In genomic region chr17:36149296-36149820, GRCh38 we compare ENCODE assay signal across 1 cellular context.
TF ChIP-seq lines count a peak whose summit lies in the region.

No MANE protein-coding gene starts in this region.

TF ChIP-seq in SK-N-SH treated with all-trans-retinoic acid at 6 μM for 48 hours, 23 proteins besides CTCF, POLR2A, EP300 and RAD21 (continued from another document):
- TF ChIP-seq, protein P1, sequence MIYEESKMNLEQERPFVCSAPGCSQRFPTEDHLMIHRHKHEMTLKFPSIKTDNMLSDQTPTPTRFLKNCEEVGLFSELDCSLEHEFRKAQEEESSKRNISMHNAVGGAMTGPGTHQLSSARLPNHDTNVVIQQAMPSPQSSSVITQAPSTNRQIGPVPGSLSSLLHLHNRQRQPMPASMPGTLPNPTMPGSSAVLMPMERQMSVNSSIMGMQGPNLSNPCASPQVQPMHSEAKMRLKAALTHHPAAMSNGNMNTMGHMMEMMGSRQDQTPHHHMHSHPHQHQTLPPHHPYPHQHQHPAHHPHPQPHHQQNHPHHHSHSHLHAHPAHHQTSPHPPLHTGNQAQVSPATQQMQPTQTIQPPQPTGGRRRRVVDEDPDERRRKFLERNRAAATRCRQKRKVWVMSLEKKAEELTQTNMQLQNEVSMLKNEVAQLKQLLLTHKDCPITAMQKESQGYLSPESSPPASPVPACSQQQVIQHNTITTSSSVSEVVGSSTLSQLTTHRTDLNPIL (CRISPR knock-in tag; IDR thresholded peaks at IDR 0.05; ENCODE audit: low read depth): no peak
- TF ChIP-seq ZC3H10 (CRISPR knock-in tag; IDR thresholded peaks at IDR 0.05) (no peak), OSR1 (CRISPR knock-in tag; IDR thresholded peaks at IDR 0.05) (no peak), SNAI2 (CRISPR knock-in tag; IDR thresholded peaks at IDR 0.05) (no peak), PATZ1 (CRISPR knock-in tag; IDR thresholded peaks at IDR 0.05; ENCODE audit: borderline replicate concordance) (no peak)
